1 cellular context compared by ENCODE assay signal in the genomic region with DNA sequence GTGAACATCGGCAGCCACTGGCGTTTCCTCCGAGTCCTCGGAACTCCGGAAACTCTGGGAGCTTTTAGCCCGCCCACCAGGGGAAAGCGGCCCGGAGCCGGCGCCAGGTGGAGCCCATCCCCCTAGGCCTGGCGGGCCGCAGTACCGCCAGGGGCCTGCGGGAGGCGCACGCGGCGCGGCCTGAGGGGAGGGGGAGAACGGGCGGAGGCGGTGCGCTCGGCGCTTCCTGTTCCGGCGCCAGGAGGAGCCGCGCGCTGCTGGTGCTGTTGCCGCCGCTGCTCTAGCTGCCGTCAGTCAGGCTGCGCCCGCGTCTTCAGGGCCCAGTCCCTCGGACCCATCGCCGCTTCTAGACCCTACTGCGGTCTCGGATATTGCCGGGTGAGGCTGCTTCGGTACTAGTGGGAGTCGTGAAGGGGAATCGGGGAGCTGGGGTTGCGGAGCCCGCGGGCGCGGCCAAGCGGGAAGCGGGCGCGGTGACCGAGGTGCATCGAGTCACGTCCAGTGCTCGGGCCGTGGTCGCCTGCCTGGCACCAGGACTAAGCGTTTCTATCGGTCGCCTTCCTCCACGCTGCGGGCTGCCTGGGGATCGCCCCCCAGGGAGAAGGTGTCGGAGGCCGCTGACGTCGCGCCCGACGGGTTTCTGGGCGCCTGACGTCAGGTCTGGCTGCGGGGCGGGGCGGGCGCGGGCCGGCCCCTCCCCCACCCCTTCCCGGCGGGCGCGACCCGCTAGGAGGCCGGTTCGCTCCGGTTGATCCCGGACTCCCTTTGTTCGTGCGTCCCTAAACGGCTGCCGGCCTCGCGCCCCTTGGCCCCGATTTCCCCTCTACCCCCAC.
TF ChIP-seq lines count a peak whose summit lies in the region.

A gene (plus strand): TSS at position 222 of the 833 bp plus-strand sequence. CDS start 10,037 bp downstream, outside the sequence.

TF ChIP-seq in HepG2, 621 proteins besides CTCF, POLR2A, EP300 and RAD21 (continued from another document and continues in another):
- TF ChIP-seq, protein P1, sequence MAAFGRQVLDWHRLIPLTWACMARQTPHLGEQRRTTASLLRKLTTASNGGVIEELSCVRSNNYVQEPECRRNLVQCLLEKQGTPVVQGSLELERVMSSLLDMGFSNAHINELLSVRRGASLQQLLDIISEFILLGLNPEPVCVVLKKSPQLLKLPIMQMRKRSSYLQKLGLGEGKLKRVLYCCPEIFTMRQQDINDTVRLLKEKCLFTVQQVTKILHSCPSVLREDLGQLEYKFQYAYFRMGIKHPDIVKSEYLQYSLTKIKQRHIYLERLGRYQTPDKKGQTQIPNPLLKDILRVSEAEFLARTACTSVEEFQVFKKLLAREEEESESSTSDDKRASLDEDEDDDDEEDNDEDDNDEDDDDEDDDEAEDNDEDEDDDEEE (CRISPR knock-in tag; IDR thresholded peaks at IDR 0.05) = peak; percentile 90
- TF ChIP-seq ZNF552 (CRISPR knock-in tag; IDR thresholded peaks at IDR 0.05; ENCODE audit: borderline replicate concordance) (no peak), ZNF629 (CRISPR knock-in tag; conservative IDR thresholded peaks at IDR 0.05) (0 out of 2 replicates have a peak, but pooled peaks have one; percentile 32), RCOR2 (CRISPR knock-in tag; IDR thresholded peaks at IDR 0.05) (0 out of 2 replicates have a peak, but pooled peaks have one; percentile 15), RARG (CRISPR knock-in tag; IDR thresholded peaks at IDR 0.05; ENCODE audit: low read depth) (no peak), HMG20B (CRISPR knock-in tag; conservative IDR thresholded peaks at IDR 0.05) (0 out of 2 replicates have a peak, but pooled peaks have one; percentile 7), AHR (CRISPR knock-in tag; IDR thresholded peaks at IDR 0.05) (peak; percentile 90), ISX (CRISPR knock-in tag; conservative IDR thresholded peaks at IDR 0.05) (no peak), ZNF883 (CRISPR knock-in tag; IDR thresholded peaks at IDR 0.05; ENCODE audit: not compliant biosample characterization) (peak; percentile 89), POLR2AphosphoS5 (IDR thresholded peaks at IDR 0.05; ENCODE audit: low read depth, low read length) (peak; percentile 94), KLF13 (CRISPR knock-in tag; IDR thresholded peaks at IDR 0.05) (peak; percentile 84; the same call in 1 of the 2 replicates), ZNF678 (CRISPR knock-in tag; IDR thresholded peaks at IDR 0.05) (0 out of 2 replicates have a peak, but pooled peaks have one; percentile 65), ATF1 (CRISPR knock-in tag; IDR thresholded peaks at IDR 0.05) (no peak), ZIK1 (CRISPR knock-in tag; IDR thresholded peaks at IDR 0.05; ENCODE audit: borderline replicate concordance, low read depth) (peak; percentile 77; the same call in 1 of the 2 replicates), ZNF205 (CRISPR knock-in tag; IDR thresholded peaks at IDR 0.05) (peak; percentile 54; the same call in 1 of the 2 replicates), ZNF652 (CRISPR knock-in tag; IDR thresholded peaks at IDR 0.05; ENCODE audit: borderline replicate concordance, low read depth) (no peak), ZNF343 (CRISPR knock-in tag; IDR thresholded peaks at IDR 0.05) (peak; percentile 47; the same call in 1 of the 2 replicates), KLF6 (CRISPR knock-in tag; IDR thresholded peaks at IDR 0.05) (peak; percentile 76; the same call in 1 of the 2 replicates), ZNF333 (CRISPR knock-in tag; IDR thresholded peaks at IDR 0.05; ENCODE audit: borderline replicate concordance) (peak; percentile 86; the same call in 1 of the 2 replicates), ZNF225 (CRISPR knock-in tag; IDR thresholded peaks at IDR 0.05) (no peak), ZNF543 (CRISPR knock-in tag; IDR thresholded peaks at IDR 0.05) (peak; percentile 76; the same call in 1 of the 2 replicates), ZNF569 (CRISPR knock-in tag; IDR thresholded peaks at IDR 0.05; ENCODE audit: borderline replicate concordance) (no peak), ZNF850 (CRISPR knock-in tag; conservative IDR thresholded peaks at IDR 0.05) (0 out of 2 replicates have a peak, but pooled peaks have one; percentile 55), ZFP1 (CRISPR knock-in tag; IDR thresholded peaks at IDR 0.05) (no peak; the same call in 1 of the 2 replicates), MXD4 (CRISPR knock-in tag; IDR thresholded peaks at IDR 0.05) (peak; percentile 84), ZNF354B (CRISPR knock-in tag; IDR thresholded peaks at IDR 0.05) (no peak; the same call in 1 of the 2 replicates), PAF1 (CRISPR knock-in tag; IDR thresholded peaks at IDR 0.05) (no peak)
- TF ChIP-seq, protein P2, sequence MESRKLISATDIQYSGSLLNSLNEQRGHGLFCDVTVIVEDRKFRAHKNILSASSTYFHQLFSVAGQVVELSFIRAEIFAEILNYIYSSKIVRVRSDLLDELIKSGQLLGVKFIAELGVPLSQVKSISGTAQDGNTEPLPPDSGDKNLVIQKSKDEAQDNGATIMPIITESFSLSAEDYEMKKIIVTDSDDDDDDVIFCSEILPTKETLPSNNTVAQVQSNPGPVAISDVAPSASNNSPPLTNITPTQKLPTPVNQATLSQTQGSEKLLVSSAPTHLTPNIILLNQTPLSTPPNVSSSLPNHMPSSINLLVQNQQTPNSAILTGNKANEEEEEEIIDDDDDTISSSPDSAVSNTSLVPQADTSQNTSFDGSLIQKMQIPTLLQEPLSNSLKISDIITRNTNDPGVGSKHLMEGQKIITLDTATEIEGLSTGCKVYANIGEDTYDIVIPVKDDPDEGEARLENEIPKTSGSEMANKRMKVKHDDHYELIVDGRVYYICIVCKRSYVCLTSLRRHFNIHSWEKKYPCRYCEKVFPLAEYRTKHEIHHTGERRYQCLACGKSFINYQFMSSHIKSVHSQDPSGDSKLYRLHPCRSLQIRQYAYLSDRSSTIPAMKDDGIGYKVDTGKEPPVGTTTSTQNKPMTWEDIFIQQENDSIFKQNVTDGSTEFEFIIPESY (CRISPR knock-in tag; IDR thresholded peaks at IDR 0.05) = peak; percentile 70; the same call in 1 of the 2 replicates
- TF ChIP-seq, protein P3, sequence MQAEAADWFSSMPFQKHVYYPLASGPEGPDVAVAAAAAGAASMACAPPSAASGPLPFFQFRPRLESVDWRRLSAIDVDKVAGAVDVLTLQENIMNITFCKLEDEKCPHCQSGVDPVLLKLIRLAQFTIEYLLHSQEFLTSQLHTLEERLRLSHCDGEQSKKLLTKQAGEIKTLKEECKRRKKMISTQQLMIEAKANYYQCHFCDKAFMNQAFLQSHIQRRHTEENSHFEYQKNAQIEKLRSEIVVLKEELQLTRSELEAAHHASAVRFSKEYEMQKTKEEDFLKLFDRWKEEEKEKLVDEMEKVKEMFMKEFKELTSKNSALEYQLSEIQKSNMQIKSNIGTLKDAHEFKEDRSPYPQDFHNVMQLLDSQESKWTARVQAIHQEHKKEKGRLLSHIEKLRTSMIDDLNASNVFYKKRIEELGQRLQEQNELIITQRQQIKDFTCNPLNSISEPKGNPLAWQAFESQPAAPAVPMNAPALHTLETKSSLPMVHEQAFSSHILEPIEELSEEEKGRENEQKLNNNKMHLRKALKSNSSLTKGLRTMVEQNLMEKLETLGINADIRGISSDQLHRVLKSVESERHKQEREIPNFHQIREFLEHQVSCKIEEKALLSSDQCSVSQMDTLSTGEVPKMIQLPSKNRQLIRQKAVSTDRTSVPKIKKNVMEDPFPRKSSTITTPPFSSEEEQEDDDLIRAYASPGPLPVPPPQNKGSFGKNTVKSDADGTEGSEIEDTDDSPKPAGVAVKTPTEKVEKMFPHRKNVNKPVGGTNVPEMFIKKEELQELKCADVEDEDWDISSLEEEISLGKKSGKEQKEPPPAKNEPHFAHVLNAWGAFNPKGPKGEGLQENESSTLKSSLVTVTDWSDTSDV (CRISPR knock-in tag; IDR thresholded peaks at IDR 0.05) = peak; percentile 92; the same call in 1 of the 2 replicates
- TF ChIP-seq, protein P4, sequence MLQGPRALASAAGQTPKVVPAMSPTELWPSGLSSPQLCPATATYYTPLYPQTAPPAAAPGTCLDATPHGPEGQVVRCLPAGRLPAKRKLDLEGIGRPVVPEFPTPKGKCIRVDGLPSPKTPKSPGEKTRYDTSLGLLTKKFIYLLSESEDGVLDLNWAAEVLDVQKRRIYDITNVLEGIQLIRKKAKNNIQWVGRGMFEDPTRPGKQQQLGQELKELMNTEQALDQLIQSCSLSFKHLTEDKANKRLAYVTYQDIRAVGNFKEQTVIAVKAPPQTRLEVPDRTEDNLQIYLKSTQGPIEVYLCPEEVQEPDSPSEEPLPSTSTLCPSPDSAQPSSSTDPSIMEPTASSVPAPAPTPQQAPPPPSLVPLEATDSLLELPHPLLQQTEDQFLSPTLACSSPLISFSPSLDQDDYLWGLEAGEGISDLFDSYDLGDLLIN (CRISPR knock-in tag; IDR thresholded peaks at IDR 0.05; ENCODE audit: borderline replicate concordance) = 0 out of 2 replicates have a peak, but pooled peaks have one; percentile 43
- TF ChIP-seq, protein P5, sequence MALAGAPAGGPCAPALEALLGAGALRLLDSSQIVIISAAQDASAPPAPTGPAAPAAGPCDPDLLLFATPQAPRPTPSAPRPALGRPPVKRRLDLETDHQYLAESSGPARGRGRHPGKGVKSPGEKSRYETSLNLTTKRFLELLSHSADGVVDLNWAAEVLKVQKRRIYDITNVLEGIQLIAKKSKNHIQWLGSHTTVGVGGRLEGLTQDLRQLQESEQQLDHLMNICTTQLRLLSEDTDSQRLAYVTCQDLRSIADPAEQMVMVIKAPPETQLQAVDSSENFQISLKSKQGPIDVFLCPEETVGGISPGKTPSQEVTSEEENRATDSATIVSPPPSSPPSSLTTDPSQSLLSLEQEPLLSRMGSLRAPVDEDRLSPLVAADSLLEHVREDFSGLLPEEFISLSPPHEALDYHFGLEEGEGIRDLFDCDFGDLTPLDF (CRISPR knock-in tag; IDR thresholded peaks at IDR 0.05) = peak; percentile 77
- TF ChIP-seq, protein P6, sequence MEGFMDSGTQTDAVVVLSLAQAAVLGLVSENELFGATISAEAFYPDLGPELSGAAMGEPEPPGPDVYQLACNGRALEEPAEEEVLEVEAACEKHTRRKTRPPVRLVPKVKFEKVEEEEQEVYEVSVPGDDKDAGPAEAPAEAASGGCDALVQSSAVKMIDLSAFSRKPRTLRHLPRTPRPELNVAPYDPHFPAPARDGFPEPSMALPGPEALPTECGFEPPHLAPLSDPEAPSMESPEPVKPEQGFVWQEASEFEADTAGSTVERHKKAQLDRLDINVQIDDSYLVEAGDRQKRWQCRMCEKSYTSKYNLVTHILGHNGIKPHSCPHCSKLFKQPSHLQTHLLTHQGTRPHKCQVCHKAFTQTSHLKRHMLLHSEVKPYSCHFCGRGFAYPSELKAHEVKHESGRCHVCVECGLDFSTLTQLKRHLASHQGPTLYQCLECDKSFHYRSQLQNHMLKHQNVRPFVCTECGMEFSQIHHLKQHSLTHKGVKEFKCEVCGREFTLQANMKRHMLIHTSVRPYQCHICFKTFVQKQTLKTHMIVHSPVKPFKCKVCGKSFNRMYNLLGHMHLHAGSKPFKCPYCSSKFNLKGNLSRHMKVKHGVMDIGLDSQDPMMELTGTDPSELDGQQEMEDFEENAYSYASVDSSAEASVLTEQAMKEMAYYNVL (CRISPR knock-in tag; IDR thresholded peaks at IDR 0.05; ENCODE audit: borderline replicate concordance) = no peak
- TF ChIP-seq, protein P7, sequence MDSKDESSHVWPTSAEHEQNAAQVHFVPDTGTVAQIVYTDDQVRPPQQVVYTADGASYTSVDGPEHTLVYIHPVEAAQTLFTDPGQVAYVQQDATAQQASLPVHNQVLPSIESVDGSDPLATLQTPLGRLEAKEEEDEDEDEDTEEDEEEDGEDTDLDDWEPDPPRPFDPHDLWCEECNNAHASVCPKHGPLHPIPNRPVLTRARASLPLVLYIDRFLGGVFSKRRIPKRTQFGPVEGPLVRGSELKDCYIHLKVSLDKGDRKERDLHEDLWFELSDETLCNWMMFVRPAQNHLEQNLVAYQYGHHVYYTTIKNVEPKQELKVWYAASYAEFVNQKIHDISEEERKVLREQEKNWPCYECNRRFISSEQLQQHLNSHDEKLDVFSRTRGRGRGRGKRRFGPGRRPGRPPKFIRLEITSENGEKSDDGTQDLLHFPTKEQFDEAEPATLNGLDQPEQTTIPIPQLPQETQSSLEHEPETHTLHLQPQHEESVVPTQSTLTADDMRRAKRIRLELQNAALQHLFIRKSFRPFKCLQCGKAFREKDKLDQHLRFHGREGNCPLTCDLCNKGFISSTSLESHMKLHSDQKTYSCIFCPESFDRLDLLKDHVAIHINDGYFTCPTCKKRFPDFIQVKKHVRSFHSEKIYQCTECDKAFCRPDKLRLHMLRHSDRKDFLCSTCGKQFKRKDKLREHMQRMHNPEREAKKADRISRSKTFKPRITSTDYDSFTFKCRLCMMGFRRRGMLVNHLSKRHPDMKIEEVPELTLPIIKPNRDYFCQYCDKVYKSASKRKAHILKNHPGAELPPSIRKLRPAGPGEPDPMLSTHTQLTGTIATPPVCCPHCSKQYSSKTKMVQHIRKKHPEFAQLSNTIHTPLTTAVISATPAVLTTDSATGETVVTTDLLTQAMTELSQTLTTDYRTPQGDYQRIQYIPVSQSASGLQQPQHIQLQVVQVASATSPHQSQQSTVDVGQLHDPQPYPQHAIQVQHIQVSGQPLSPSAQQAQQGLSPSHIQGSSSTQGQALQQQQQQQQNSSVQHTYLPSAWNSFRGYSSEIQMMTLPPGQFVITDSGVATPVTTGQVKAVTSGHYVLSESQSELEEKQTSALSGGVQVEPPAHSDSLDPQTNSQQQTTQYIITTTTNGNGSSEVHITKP (CRISPR knock-in tag; IDR thresholded peaks at IDR 0.05; ENCODE audit: low read depth) = 0 out of 2 replicates have a peak, but pooled peaks have one; percentile 40
- TF ChIP-seq, protein P8, sequence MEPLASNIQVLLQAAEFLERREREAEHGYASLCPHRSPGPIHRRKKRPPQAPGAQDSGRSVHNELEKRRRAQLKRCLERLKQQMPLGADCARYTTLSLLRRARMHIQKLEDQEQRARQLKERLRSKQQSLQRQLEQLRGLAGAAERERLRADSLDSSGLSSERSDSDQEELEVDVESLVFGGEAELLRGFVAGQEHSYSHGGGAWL (CRISPR knock-in tag; IDR thresholded peaks at IDR 0.05) = peak; percentile 64; the same call in 1 of the 2 replicates
